ENCODE assay signal across 17 cellular contexts in the genomic region with DNA sequence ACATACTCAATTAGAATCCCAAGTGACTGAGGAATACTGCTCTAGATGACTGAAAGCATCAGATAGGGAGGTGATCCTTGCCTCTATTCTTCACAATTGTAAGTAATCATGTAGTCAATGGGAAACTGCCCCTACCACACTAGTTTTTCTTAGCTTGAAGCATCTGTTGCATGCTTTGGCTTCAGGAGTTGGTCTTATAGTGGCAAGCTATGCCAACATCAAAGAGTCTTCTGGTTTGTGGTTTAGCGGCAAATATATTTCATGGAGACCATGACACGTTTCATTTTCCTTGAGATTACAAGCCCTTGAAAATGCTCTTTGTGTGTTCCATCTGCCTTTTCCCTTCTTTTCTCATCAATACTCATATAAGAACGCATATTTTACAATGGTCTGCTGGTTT.
DNase-seq lines count a peak whose midpoint lies in the region; TF ChIP-seq lines count a peak whose summit lies in the region.
"Had no signal": no experiment of that assay in that cellular context is flagged by ENCODE, and none has a peak within 500 bp of the region (broad histone marks: within the 10 kb centered on the region; RNA-seq: fewer than 3 reads in every experiment).

No MANE protein-coding gene starts in this region.

- in situ Hi-C loops in HAP-1 (cut with MboI; ENCODE audit: low sequenced_read_pairs), result no loop called here

- H3K4me2 ChIP-seq in BLaER1 (peak overlapping the region; percentile 65), KMS-11 (peak overlapping the region; percentile 30)

- H3K36me3 ChIP-seq in BLaER1, result no peaks in the 10 kb centered on the region
- no peaks in the 10 kb centered on the region for H3K36me3 ChIP-seq in KMS-11 (ENCODE audit: insufficient read depth)
- H3K36me3 ChIP-seq in rectal smooth muscle tissue (ENCODE audit: control insufficient read depth, insufficient read depth, low read length), result no peaks in the 10 kb centered on the region
- no peaks in the 10 kb centered on the region for H3K36me3 ChIP-seq in HAP-1 (replicated peaks)

- no peaks in the 10 kb centered on the region for H3K9me3 ChIP-seq in BLaER1
- no peaks in the 10 kb centered on the region for H3K9me3 ChIP-seq in HAP-1
- H3K9me3 ChIP-seq: Caco-2 had no signal

- peak overlapping the region; percentile 31; the same call in 1 of the 2 replicates for H2AFZ ChIP-seq in KMS-11 (ENCODE audit: low read depth)

- peaks cover 15% of the 10 kb centered on the region for H3K4me1 ChIP-seq in BLaER1
- H3K4me1 ChIP-seq in KMS-11 (ENCODE audit: low read depth, poor library complexity, severe bottlenecking), result peaks cover 33% of the 10 kb centered on the region
- H3K4me1 ChIP-seq in rectal smooth muscle tissue (ENCODE audit: control insufficient read depth, insufficient read depth, low read length), result peaks cover 9% of the 10 kb centered on the region
- H3K4me1 ChIP-seq in HAP-1, result no peaks in the 10 kb centered on the region
- H3K4me1 ChIP-seq: Caco-2 had no signal

- no peaks in the 10 kb centered on the region for H3K27me3 ChIP-seq in BLaER1
- no peaks in the 10 kb centered on the region for H3K27me3 ChIP-seq in KMS-11 (ENCODE audit: insufficient read depth, low read depth)
- no peaks in the 10 kb centered on the region for H3K27me3 ChIP-seq in rectal smooth muscle tissue (ENCODE audit: control insufficient read depth, insufficient read depth, low read length)
- no peaks in the 10 kb centered on the region for H3K27me3 ChIP-seq in HAP-1 (ENCODE audit: low read depth)

- DNase-seq in NCI-H146 (lab: John Stamatoyannopoulos, UW) (no peak), DMS153 treated with DMSO at 0.1 percent for 48 hours (lab: John Stamatoyannopoulos, UW; ENCODE audit: unreplicated experiment) (no peak), HAP-1 (ENCODE audit: low spot score in 2 of 2) (no peak), NCI-H2081 (lab: John Stamatoyannopoulos, UW) (no peak)
- DNase-seq: 8988T; Caco-2; CD4-positive, alpha-beta T cell; DMS79; GF-D8; HFFc6 had no signal

- no peak overlapping the region for H3K27ac ChIP-seq in BLaER1
- peak overlapping the region; percentile 36 for H3K27ac ChIP-seq in KMS-11
- peak overlapping the region; percentile 87 for H3K27ac ChIP-seq in cingulate gyrus (ENCODE audit: low read depth, low read length)
- H3K27ac ChIP-seq in rectal smooth muscle tissue (ENCODE audit: low read depth, low read length), result peak overlapping the region; percentile 45
- H3K27ac ChIP-seq: C4-2B, HL-60 had no signal

- no peak for TF ChIP-seq CTCF in KMS-11 (conservative IDR thresholded peaks at IDR 0.05; ENCODE audit: low read depth, low read length)

- H3K4me3 ChIP-seq in BLaER1 (no peak overlapping the region), KMS-11 (IDR thresholded peaks at IDR 0.05; ENCODE audit: insufficient read depth, low read depth, low read length) (no peak overlapping the region), rectal smooth muscle tissue (ENCODE audit: low read length) (no peak overlapping the region), HAP-1 (no peak overlapping the region)
- H3K4me3 ChIP-seq: K562 had no signal

- H4K20me1 ChIP-seq in BLaER1, result no peaks in the 10 kb centered on the region
- H4K20me1 ChIP-seq in KMS-11 (ENCODE audit: insufficient read depth), result no peaks in the 10 kb centered on the region

- H3K79me2 ChIP-seq in KMS-11 (ENCODE audit: insufficient read depth, low read depth), result no peaks in the 10 kb centered on the region

- H3K9ac ChIP-seq in BLaER1 (no peak overlapping the region), KMS-11 (no peak overlapping the region; the same call in 1 of the 2 replicates), rectal smooth muscle tissue (ENCODE audit: low read length) (no peak overlapping the region)
